ENCODE assay signal across 15 cellular contexts in genomic region chr19:53552001-53552721, GRCh38. TPM values are rescaled to one million over a fixed set of nuclear protein-coding genes. Genes with fewer than 3 reads are reported as not detected.
DNase-seq lines count a peak whose midpoint lies in the region; ATAC-seq and TF ChIP-seq lines count a peak whose summit lies in the region.
"Had no signal": no experiment of that assay in that cellular context is flagged by ENCODE, and none has a peak within 500 bp of the region (broad histone marks: within the 10 kb centered on the region; RNA-seq: fewer than 3 reads in every experiment).

No MANE protein-coding gene starts in this region.

- no peak overlapping the region for H3K9ac ChIP-seq in SU-DHL-6 (ENCODE audit: low read length)

- H3K9me3 ChIP-seq in SU-DHL-6 (ENCODE audit: insufficient read depth, low read length) (no peaks in the 10 kb centered on the region), upper lobe of right lung (no peaks in the 10 kb centered on the region)

- peak overlapping the region; percentile 99 for H3K27ac Mint-ChIP-seq in activated naive CD4-positive, alpha-beta T cell treated with anti-CD3 and anti-CD28 coated beads for 36 hours

- no peak for ATAC-seq in upper lobe of right lung

- H3K9me2 ChIP-seq in SU-DHL-6 (replicated peaks; ENCODE audit: insufficient read depth, low read length) = no peaks in the 10 kb centered on the region

- no peak overlapping the region for H2AFZ ChIP-seq in SU-DHL-6 (ENCODE audit: low read depth, low read length, severe bottlenecking)

- H3K27me3 ChIP-seq in SU-DHL-6 (ENCODE audit: low read length) (no peaks in the 10 kb centered on the region), upper lobe of right lung (no peaks in the 10 kb centered on the region)

- H3K27me3 Mint-ChIP-seq in activated naive CD4-positive, alpha-beta T cell treated with anti-CD3 and anti-CD28 coated beads for 36 hours (ENCODE audit: low read depth) = no peaks in the 10 kb centered on the region

- H3K4me2 ChIP-seq in SU-DHL-6 (ENCODE audit: low read depth, low read length, poor library complexity, severe bottlenecking) = peak overlapping the region; percentile 58

- H3K36me3 Mint-ChIP-seq in activated naive CD4-positive, alpha-beta T cell treated with anti-CD3 and anti-CD28 coated beads for 36 hours (ENCODE audit: low read depth) = peaks cover 47% of the 10 kb centered on the region

- no peaks in the 10 kb centered on the region for H4K20me1 ChIP-seq in SU-DHL-6 (ENCODE audit: low read depth, low read length)

- intact Hi-C loops in activated naive CD4-positive, alpha-beta T cell treated with anti-CD3 and anti-CD28 coated beads for 36 hours (cut with micrococcal nuclease) = loop anchor here (10.0 kb wide), 1 partner anchor 313 kb away; the partner anchor contains the start of gene MYADM
- intact Hi-C loops in upper lobe of right lung (cut with DNase I) = no loop called here

- H3K4me3 Mint-ChIP-seq in activated naive CD4-positive, alpha-beta T cell treated with anti-CD3 and anti-CD28 coated beads for 36 hours = no peak overlapping the region
- H3K4me3 Mint-ChIP-seq: H9 had no signal

- H3K4me3 ChIP-seq in SU-DHL-6 (ENCODE audit: insufficient read depth, low read length, poor library complexity, severe bottlenecking) = no peak overlapping the region
- no peak overlapping the region for H3K4me3 ChIP-seq in fibroblast of mammary gland (ENCODE audit: control insufficient read depth, low read depth, low read length)
- no peak overlapping the region for H3K4me3 ChIP-seq in upper lobe of right lung

- peaks cover 33% of the 10 kb centered on the region for H3K79me2 ChIP-seq in SU-DHL-6 (ENCODE audit: insufficient read depth, low read length)

- H3K36me3 ChIP-seq in SU-DHL-6 (ENCODE audit: low read length) (no peaks in the 10 kb centered on the region), upper lobe of right lung (peaks cover 3% of the 10 kb centered on the region)

- H3F3A ChIP-seq in SU-DHL-6 (ENCODE audit: insufficient read depth) = peaks cover 9% of the 10 kb centered on the region; the same call in 1 of the 2 replicates

- H3K27ac ChIP-seq in SU-DHL-6 (ENCODE audit: low read depth, low read length) = no peak overlapping the region
- peak overlapping the region; percentile 27 for H3K27ac ChIP-seq in upper lobe of right lung
- H3K27ac ChIP-seq: C4-2B had no signal

- peaks cover 6% of the 10 kb centered on the region for H3K4me1 ChIP-seq in upper lobe of right lung

- TF ChIP-seq CTCF in SU-DHL-6 (IDR thresholded peaks at IDR 0.05; ENCODE audit: insufficient read depth, low read length, poor library complexity, severe bottlenecking) (no peak), fibroblast of mammary gland (conservative IDR thresholded peaks at IDR 0.05; ENCODE audit: control insufficient read depth, insufficient read depth, low read depth, low read length) (no peak), upper lobe of right lung (IDR thresholded peaks at IDR 0.05) (no peak)

- H3K4me1 Mint-ChIP-seq in activated naive CD4-positive, alpha-beta T cell treated with anti-CD3 and anti-CD28 coated beads for 36 hours (ENCODE audit: low read depth) = peaks cover 37% of the 10 kb centered on the region

- CTCF ChIA-PET in activated naive CD4-positive, alpha-beta T cell treated with anti-CD3 and anti-CD28 coated beads for 36 hours (lab: Charles Lee) = no interaction called here

- DNase-seq in activated naive CD4-positive, alpha-beta T cell treated with anti-CD3 and anti-CD28 coated beads for 36 hours = no peak
- no peak for DNase-seq in activated naive CD4-positive, alpha-beta T cell treated with Interleukin-2 at 50 U/mL for 16 hours
- DNase-seq in fibroblast of mammary gland (ENCODE audit: low read depth) (peak; percentile 57), upper lobe of right lung (no peak), mesenteric fat pad (ENCODE audit: low spot score) (no peak), ureter (ENCODE audit: low spot score) (no peak)
- no peak for DNase-seq in activated CD4-positive, CD25-positive, alpha-beta regulatory T cell treated with anti-CD3 and anti-CD28 coated beads, Interleukin-2, amount 50 U/mL, for 72 hours
- DNase-seq: DMS53, H9, IMR-90, NCI-H1436 treated with DMSO at 0.1 percent for 48 hours, NCI-H2081, NCI-H526 treated with DMSO at 0.1 percent for 48 hours had no signal

- peaks cover 3% of the 10 kb centered on the region for H3K9me3 Mint-ChIP-seq in activated naive CD4-positive, alpha-beta T cell treated with anti-CD3 and anti-CD28 coated beads for 36 hours
- H3K9me3 Mint-ChIP-seq: H9 had no signal

RNA-seq across cellular contexts. Expression of gene ZNF331, which starts 14.2 kb away (rescaled TPM):
- 10 to 100 TPM; 35.5 to 36.9 TPM for total RNA-seq in activated naive CD4-positive, alpha-beta T cell treated with anti-CD3 and anti-CD28 coated beads for 36 hours
- 30.1 TPM for total RNA-seq in upper lobe of right lung
- 194 TPM for total RNA-seq in mesenteric fat pad
- total RNA-seq in ureter = 23.9 TPM
